Comparison of ENCODE assay signal across 8 cellular contexts in the genomic region with DNA sequence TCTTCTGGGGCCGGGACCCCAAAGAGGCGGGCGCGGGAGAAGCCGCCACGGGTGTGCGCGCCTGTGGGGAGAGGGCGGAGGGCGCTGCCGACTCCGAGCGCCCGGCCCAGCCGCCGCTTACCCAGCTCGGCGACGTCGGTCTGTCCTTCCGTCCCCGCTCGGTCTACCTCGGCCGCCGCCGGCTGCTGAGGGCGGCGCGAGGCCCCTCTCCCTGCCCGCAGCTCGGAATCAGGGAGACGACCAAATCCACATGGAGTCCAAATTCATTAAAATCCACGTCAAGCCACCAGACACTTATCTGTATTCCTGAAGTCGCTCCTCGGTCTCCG. TPM values are rescaled to one million over a fixed set of nuclear protein-coding genes. Genes with fewer than 3 reads are reported as not detected.
DNase-seq lines count a peak whose midpoint lies in the region; ATAC-seq, FAIRE-seq and TF ChIP-seq lines count a peak whose summit lies in the region.

No MANE protein-coding gene starts in this region.

- no peak overlapping the region for H3K27ac ChIP-seq in A673 (ENCODE audit: low read depth, low read length, poor library complexity, severe bottlenecking)
- H3K27ac ChIP-seq in gastrocnemius medialis, result peak overlapping the region; percentile 88 to 97 (median 92)

- no peaks in the 10 kb centered on the region for H3K9me3 ChIP-seq in A673 (ENCODE audit: low read depth, low read length, poor library complexity, severe bottlenecking)
- H3K9me3 ChIP-seq in gastrocnemius medialis, result no peaks in the 10 kb centered on the region

- H3K27ac Mint-ChIP-seq in activated T-cell treated with anti-CD3 and anti-CD28 coated beads, Interleukin-2, amount 50 U/mL, for 72 hours, result no peak overlapping the region

- H3K4me1 Mint-ChIP-seq in activated T-cell treated with anti-CD3 and anti-CD28 coated beads, Interleukin-2, amount 50 U/mL, for 72 hours (ENCODE audit: low read depth), result peaks cover 14% of the 10 kb centered on the region

- H3K9me3 Mint-ChIP-seq in activated T-cell treated with anti-CD3 and anti-CD28 coated beads, Interleukin-2, amount 50 U/mL, for 72 hours, result no peaks in the 10 kb centered on the region

- CTCF ChIA-PET in A673 (lab: Charles Lee), result interaction anchor here (3.0 kb wide), 1 partner anchor 222 kb away, joined by 56 read pairs; no protein-coding TSS in a partner anchor

- no TSS peak for BruUV-seq in A673 (replicated peaks; lab: Mats Ljungman, UMichigan)

- peak; percentile 38 to 42 for ATAC-seq in activated T-cell treated with anti-CD3 and anti-CD28 coated beads, Interleukin-2, amount 50 U/mL, for 72 hours (replicated peaks in 1 of 2)
- ATAC-seq in left cardiac atrium (peak; percentile 14 to 27), gastrocnemius medialis (peak; percentile 31 to 38), HG02759 (IDR thresholded peaks at IDR 0.05; ENCODE audit: unreplicated experiment) (no peak)

- H3K27me3 Mint-ChIP-seq in activated T-cell treated with anti-CD3 and anti-CD28 coated beads, Interleukin-2, amount 50 U/mL, for 72 hours (ENCODE audit: low read depth), result peaks cover 38% of the 10 kb centered on the region

- no peak for FAIRE-seq in H54 (lab: Jason Lieb, UNC)

- H3K27me3 ChIP-seq in A673 (replicated peaks; ENCODE audit: insufficient read depth, low read depth, low read length, poor library complexity) (peaks cover 76% of the 10 kb centered on the region), gastrocnemius medialis (no peaks in the 10 kb centered on the region)

- peak; percentile 12 for DNase-seq in A673 (ENCODE audit: low spot score)
- no peak for DNase-seq in H54 (ENCODE audit: insufficient read length, low spot score)
- peak; percentile 22 to 31 for DNase-seq in activated T-cell treated with anti-CD3 and anti-CD28 coated beads, Interleukin-2, amount 50 U/mL, for 72 hours
- DNase-seq in left cardiac atrium, result no peak
- no peak for DNase-seq in gastrocnemius medialis
- no peak for DNase-seq in NCI-H446 (lab: John Stamatoyannopoulos, UW)
- no peak for DNase-seq in activated gamma-delta T cell treated with Interleukin-2 at 50 U/mL for 16 hours

- in situ Hi-C loops in gastrocnemius medialis (cut with MboI; ENCODE audit: low sequenced_read_pairs in 4 of 4), result loop anchor here (10.0 kb wide), 3 partner anchors 109 to 219 kb away; no protein-coding TSS in a partner anchor

- H3K4me3 ChIP-seq in A673 (ENCODE audit: low read depth, low read length, poor library complexity, severe bottlenecking) (peak overlapping the region; percentile 43), gastrocnemius medialis (peak overlapping the region; percentile 78 to 100 (median 86))

- intact Hi-C loops in A673 (cut with micrococcal nuclease; ENCODE audit: unreplicated experiment) (no loop called here), left cardiac atrium (cut with DNase I) (loop anchor here (5.0 to 10.0 kb wide), 4 partner anchors 41 to 221 kb away; no protein-coding TSS in a partner anchor), gastrocnemius medialis (cut with DNase I; ENCODE audit: low total_unique reads) (loop anchor here (5.0 to 10.0 kb wide), 3 partner anchors 56 to 929 kb away; no protein-coding TSS in a partner anchor)

- no peak for TF ChIP-seq CTCF in A673 (conservative IDR thresholded peaks at IDR 0.05; ENCODE audit: low read depth, low read length)
- peak in 1 of 5 experiments; percentile 8 for TF ChIP-seq CTCF in gastrocnemius medialis (IDR thresholded peaks at IDR 0.05 in 4 of 5, conservative IDR thresholded peaks at IDR 0.05 in 1 of 5)

- H3K36me3 ChIP-seq in A673 (ENCODE audit: insufficient read depth, low read length, poor library complexity, severe bottlenecking), result no peaks in the 10 kb centered on the region
- H3K36me3 ChIP-seq in gastrocnemius medialis, result no peaks in the 10 kb centered on the region

- peak overlapping the region; percentile 88 to 89 for H3K4me3 Mint-ChIP-seq in activated T-cell treated with anti-CD3 and anti-CD28 coated beads, Interleukin-2, amount 50 U/mL, for 72 hours

- POLR2A ChIA-PET in A673 (lab: Charles Lee; ENCODE audit: low non-redundant PET), result no interaction called here

- TF ChIP-seq POLR2A in H54 (IDR thresholded peaks at IDR 0.05; ENCODE audit: low read depth, low read length) (0 out of 2 replicates have a peak, but pooled peaks have one; percentile 2), gastrocnemius medialis (IDR thresholded peaks at IDR 0.05) (no peak)

- H3K4me1 ChIP-seq in A673 (ENCODE audit: insufficient read depth, low read length, poor library complexity, severe bottlenecking), result peaks cover 4% of the 10 kb centered on the region
- H3K4me1 ChIP-seq in gastrocnemius medialis, result peaks cover 47 to 48% of the 10 kb centered on the region in 2 donors

- no peaks in the 10 kb centered on the region for H3K36me3 Mint-ChIP-seq in activated T-cell treated with anti-CD3 and anti-CD28 coated beads, Interleukin-2, amount 50 U/mL, for 72 hours (ENCODE audit: insufficient read depth in 2 of 2)

RNA-seq across cellular contexts. Expression of a gene that starts 0.7 kb away (rescaled TPM):
- total RNA-seq in A673 (2021) (0.06 TPM in 1 of 2 replicates, not detected in the other), left cardiac atrium (10 to 100 TPM; 13.3 to 43.4 TPM), gastrocnemius medialis (10 to 100 TPM; 12.4 to 20.0 (median 16.2) TPM)
- under 1 TPM; 0.07 to 0.72 TPM for total RNA-seq in activated T-cell treated with anti-CD3 and anti-CD28 coated beads, Interleukin-2, amount 50 U/mL, for 72 hours

Comparison
In these comparisons a context has a peak if more than half of its experiments do, and no peak if none do; other contexts are left out.
1. DNase-seq: peak in A673 (single experiment) and activated T-cell treated with anti-CD3 and anti-CD28 coated beads, Interleukin-2, amount 50 U/mL, for 72 hours (2 of 2); none in H54 (single experiment), left cardiac atrium (single experiment), gastrocnemius medialis (0 of 2), NCI-H446 (0 of 2) and activated gamma-delta T cell treated with Interleukin-2 at 50 U/mL for 16 hours (single experiment).
2. RNA of a gene that starts 0.7 kb away (total RNA-seq): 13.3 to 43.4 TPM in left cardiac atrium and 12.4 to 20.0 TPM in gastrocnemius medialis; 0.07 to 0.72 TPM in activated T-cell treated with anti-CD3 and anti-CD28 coated beads, Interleukin-2, amount 50 U/mL, for 72 hours and 0.06 TPM in A673; every median in the first group is over 4 times any median in the second.